2 cellular contexts compared by ENCODE assay signal in the genomic region with DNA sequence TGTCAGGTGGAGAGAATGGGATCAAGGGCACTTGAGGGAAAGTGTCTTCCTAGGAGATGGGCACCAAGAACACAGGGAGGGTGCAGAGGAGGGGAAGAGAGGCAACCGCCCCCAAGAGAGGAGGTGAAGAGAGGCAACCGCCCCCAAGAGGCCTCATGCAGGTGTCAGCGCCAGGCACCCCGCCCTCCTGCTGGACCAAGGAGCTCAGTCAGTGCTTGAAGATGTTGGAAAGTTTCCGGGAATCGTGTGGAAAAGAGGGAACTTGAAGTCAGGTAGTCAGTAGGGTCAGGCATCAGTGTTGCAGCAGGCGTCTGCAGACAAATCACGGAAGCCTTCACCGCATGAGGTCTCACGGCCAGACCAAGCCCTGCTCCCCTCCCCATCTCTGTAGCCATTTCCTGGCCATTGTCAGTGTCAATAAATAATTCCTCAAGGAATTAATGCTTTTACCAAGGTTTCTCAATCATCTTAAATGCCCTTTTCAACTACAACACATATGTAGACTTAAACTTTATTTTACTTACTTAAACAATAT.
TF ChIP-seq lines count a peak whose summit lies in the region.

No MANE protein-coding gene starts in this region.

TF ChIP-seq in H1, 55 proteins besides CTCF, POLR2A, EP300 and RAD21:
- TF ChIP-seq NANOG (IDR thresholded peaks at IDR 0.05; ENCODE audit: insufficient read depth, low read depth, low read length, poor library complexity, severe bottlenecking) (no peak), POU5F1 (IDR thresholded peaks at IDR 0.05; ENCODE audit: low read depth, low read length) (no peak), CHD2 (IDR thresholded peaks at IDR 0.05; ENCODE audit: low read length) (no peak)

TF ChIP-seq in HepG2, 621 proteins besides CTCF, POLR2A, EP300 and RAD21:
- TF ChIP-seq HIVEP1 (CRISPR knock-in tag; IDR thresholded peaks at IDR 0.05) (no peak), KLF12 (CRISPR knock-in tag; IDR thresholded peaks at IDR 0.05; ENCODE audit: borderline replicate concordance) (no peak), ZNF746 (CRISPR knock-in tag; IDR thresholded peaks at IDR 0.05) (no peak), CBX2 (IDR thresholded peaks at IDR 0.05; ENCODE audit: low read depth, low read length) (no peak), CBX2 (CRISPR knock-in tag; IDR thresholded peaks at IDR 0.05; ENCODE audit: low read depth) (no peak), MED8 (CRISPR knock-in tag; IDR thresholded peaks at IDR 0.05; ENCODE audit: insufficient replicate concordance) (no peak), MIER2 (CRISPR knock-in tag; IDR thresholded peaks at IDR 0.05) (no peak), PAF1 (CRISPR knock-in tag; IDR thresholded peaks at IDR 0.05) (no peak), TCF7 (IDR thresholded peaks at IDR 0.05; ENCODE audit: low read depth) (no peak), ZMYM2 (CRISPR knock-in tag; IDR thresholded peaks at IDR 0.05) (no peak), PITX1 (CRISPR knock-in tag; IDR thresholded peaks at IDR 0.05) (no peak), NFKB2 (CRISPR knock-in tag; IDR thresholded peaks at IDR 0.05; ENCODE audit: borderline replicate concordance) (no peak)
- TF ChIP-seq, protein P1, sequence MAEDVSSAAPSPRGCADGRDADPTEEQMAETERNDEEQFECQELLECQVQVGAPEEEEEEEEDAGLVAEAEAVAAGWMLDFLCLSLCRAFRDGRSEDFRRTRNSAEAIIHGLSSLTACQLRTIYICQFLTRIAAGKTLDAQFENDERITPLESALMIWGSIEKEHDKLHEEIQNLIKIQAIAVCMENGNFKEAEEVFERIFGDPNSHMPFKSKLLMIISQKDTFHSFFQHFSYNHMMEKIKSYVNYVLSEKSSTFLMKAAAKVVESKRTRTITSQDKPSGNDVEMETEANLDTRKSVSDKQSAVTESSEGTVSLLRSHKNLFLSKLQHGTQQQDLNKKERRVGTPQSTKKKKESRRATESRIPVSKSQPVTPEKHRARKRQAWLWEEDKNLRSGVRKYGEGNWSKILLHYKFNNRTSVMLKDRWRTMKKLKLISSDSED (CRISPR knock-in tag; IDR thresholded peaks at IDR 0.05), result no peak
- TF ChIP-seq, protein P2, sequence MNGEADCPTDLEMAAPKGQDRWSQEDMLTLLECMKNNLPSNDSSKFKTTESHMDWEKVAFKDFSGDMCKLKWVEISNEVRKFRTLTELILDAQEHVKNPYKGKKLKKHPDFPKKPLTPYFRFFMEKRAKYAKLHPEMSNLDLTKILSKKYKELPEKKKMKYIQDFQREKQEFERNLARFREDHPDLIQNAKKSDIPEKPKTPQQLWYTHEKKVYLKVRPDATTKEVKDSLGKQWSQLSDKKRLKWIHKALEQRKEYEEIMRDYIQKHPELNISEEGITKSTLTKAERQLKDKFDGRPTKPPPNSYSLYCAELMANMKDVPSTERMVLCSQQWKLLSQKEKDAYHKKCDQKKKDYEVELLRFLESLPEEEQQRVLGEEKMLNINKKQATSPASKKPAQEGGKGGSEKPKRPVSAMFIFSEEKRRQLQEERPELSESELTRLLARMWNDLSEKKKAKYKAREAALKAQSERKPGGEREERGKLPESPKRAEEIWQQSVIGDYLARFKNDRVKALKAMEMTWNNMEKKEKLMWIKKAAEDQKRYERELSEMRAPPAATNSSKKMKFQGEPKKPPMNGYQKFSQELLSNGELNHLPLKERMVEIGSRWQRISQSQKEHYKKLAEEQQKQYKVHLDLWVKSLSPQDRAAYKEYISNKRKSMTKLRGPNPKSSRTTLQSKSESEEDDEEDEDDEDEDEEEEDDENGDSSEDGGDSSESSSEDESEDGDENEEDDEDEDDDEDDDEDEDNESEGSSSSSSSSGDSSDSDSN (CRISPR knock-in tag; IDR thresholded peaks at IDR 0.05), result no peak
- TF ChIP-seq, protein P3, sequence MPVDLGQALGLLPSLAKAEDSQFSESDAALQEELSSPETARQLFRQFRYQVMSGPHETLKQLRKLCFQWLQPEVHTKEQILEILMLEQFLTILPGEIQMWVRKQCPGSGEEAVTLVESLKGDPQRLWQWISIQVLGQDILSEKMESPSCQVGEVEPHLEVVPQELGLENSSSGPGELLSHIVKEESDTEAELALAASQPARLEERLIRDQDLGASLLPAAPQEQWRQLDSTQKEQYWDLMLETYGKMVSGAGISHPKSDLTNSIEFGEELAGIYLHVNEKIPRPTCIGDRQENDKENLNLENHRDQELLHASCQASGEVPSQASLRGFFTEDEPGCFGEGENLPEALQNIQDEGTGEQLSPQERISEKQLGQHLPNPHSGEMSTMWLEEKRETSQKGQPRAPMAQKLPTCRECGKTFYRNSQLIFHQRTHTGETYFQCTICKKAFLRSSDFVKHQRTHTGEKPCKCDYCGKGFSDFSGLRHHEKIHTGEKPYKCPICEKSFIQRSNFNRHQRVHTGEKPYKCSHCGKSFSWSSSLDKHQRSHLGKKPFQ (CRISPR knock-in tag; IDR thresholded peaks at IDR 0.05; ENCODE audit: insufficient replicate concordance), result no peak
